ENCODE assay signal across 1 cellular context in genomic region chr20:56392282-56393132, GRCh38.
A peak's percentile ranks its signal among the peaks of the same experiment; 100 is the strongest.
TF ChIP-seq lines count a peak whose summit lies in the region.

TSS of gene CSTF1 (plus strand) at chr20:56392645. CDS start at chr20:56395553, 2,908 bp downstream.

TF ChIP-seq in HepG2, 621 proteins besides CTCF, POLR2A, EP300 and RAD21 (continued from another document):
- TF ChIP-seq ZBTB40 (IDR thresholded peaks at IDR 0.05) (no peak), ZBTB40 (CRISPR knock-in tag; IDR thresholded peaks at IDR 0.05) (peak; percentile 94), ASH2L (IDR thresholded peaks at IDR 0.05; ENCODE audit: insufficient read length, low read depth, low read length) (peak; percentile 98), HMG20B (CRISPR knock-in tag; conservative IDR thresholded peaks at IDR 0.05) (peak; percentile 87), RELA (CRISPR knock-in tag; IDR thresholded peaks at IDR 0.05) (peak; percentile 93), ZNF3 (CRISPR knock-in tag; IDR thresholded peaks at IDR 0.05) (peak; percentile 45; the same call in 1 of the 2 replicates), REST (IDR thresholded peaks at IDR 0.05; ENCODE audit: borderline replicate concordance in 1 of 2, low read depth in 1 of 2, low read length in 2 of 2) (peak in 1 of 2 experiments; percentile 70; a peak in 1 of 4 replicates), MAZ (IDR thresholded peaks at IDR 0.05; ENCODE audit: borderline replicate concordance, low read depth, low read length) (no peak; the same call in 1 of the 2 replicates), MAZ (CRISPR knock-in tag; IDR thresholded peaks at IDR 0.05; ENCODE audit: low read depth) (peak; percentile 92), CAMTA2 (CRISPR knock-in tag; IDR thresholded peaks at IDR 0.05; ENCODE audit: borderline replicate concordance) (no peak; the same call in 1 of the 2 replicates), ZNF331 (CRISPR knock-in tag; IDR thresholded peaks at IDR 0.05) (peak; percentile 98), RNF2 (conservative IDR thresholded peaks at IDR 0.05; ENCODE audit: low read depth) (peak; percentile 93), XBP1 (CRISPR knock-in tag; IDR thresholded peaks at IDR 0.05) (0 out of 2 replicates have a peak, but pooled peaks have one; percentile 73), ZNF143 (CRISPR knock-in tag; IDR thresholded peaks at IDR 0.05) (peak; percentile 86), NRL (CRISPR knock-in tag; IDR thresholded peaks at IDR 0.05; ENCODE audit: borderline replicate concordance) (peak; percentile 99), ATRX (CRISPR knock-in tag; IDR thresholded peaks at IDR 0.05; ENCODE audit: borderline replicate concordance) (no peak), SMAD9 (CRISPR knock-in tag; IDR thresholded peaks at IDR 0.05) (peak; percentile 40; the same call in 1 of the 2 replicates), MIER2 (CRISPR knock-in tag; IDR thresholded peaks at IDR 0.05) (peak; percentile 90), GLI4 (CRISPR knock-in tag; IDR thresholded peaks at IDR 0.05; ENCODE audit: borderline replicate concordance) (peak; percentile 87), NFIC (IDR thresholded peaks at IDR 0.05; ENCODE audit: low read length) (no peak), ZNF576 (CRISPR knock-in tag; IDR thresholded peaks at IDR 0.05) (no peak), THAP7 (CRISPR knock-in tag; IDR thresholded peaks at IDR 0.05) (peak; percentile 97), TOPORS (CRISPR knock-in tag; IDR thresholded peaks at IDR 0.05) (peak; percentile 98), ZNF407 (CRISPR knock-in tag; IDR thresholded peaks at IDR 0.05; ENCODE audit: not compliant biosample characterization) (peak; percentile 93), ZNF724P (CRISPR knock-in tag; IDR thresholded peaks at IDR 0.05; ENCODE audit: borderline replicate concordance) (peak; percentile 98), DMAP1 (CRISPR knock-in tag; IDR thresholded peaks at IDR 0.05) (peak; percentile 99), TRIM22 (IDR thresholded peaks at IDR 0.05) (no peak), HES4 (CRISPR knock-in tag; IDR thresholded peaks at IDR 0.05; ENCODE audit: borderline replicate concordance) (no peak), SNAPC5 (CRISPR knock-in tag; IDR thresholded peaks at IDR 0.05; ENCODE audit: borderline replicate concordance) (peak; percentile 95), SIN3A (IDR thresholded peaks at IDR 0.05; ENCODE audit: borderline replicate concordance, low read depth, low read length) (peak; percentile 8; the same call in 1 of the 2 replicates), FOSL2 (CRISPR knock-in tag; IDR thresholded peaks at IDR 0.05) (peak; percentile 92), GABPB1 (CRISPR knock-in tag; IDR thresholded peaks at IDR 0.05) (peak; percentile 93), ELF4 (CRISPR knock-in tag; IDR thresholded peaks at IDR 0.05; ENCODE audit: borderline replicate concordance) (peak; percentile 100), NFE2L1 (CRISPR knock-in tag; IDR thresholded peaks at IDR 0.05; ENCODE audit: borderline replicate concordance) (peak; percentile 16; the same call in 1 of the 2 replicates)
